ENCODE assay signal across 30 cellular contexts in the genomic region with DNA sequence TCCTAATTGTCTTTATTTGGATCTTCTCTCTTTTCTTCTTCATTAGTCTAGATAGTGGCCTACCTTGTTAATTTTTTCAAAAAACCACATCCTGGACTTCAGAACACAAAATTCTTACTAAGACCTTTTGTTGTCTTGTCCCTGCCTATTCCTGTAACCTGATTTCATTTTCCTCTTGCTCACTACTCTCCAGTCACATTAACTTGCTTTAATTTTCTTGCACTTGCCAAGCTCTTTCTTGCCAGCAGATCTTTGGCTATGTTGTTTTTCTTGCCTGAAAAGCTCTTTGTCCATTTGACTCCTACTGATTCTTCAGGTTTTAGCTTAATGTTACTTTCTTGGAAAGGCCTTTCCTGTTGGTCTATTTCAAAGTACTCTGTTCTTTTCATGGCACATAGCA.
"Had no signal": no experiment of that assay in that cellular context is flagged by ENCODE, and none has a peak within 500 bp of the region (broad histone marks: within the 10 kb centered on the region; RNA-seq: fewer than 3 reads in every experiment).

No MANE protein-coding gene starts in this region.

- H3K4me1 ChIP-seq: right lobe of liver, stomach, upper lobe of right lung had no signal

- ATAC-seq: left colon; left lung; natural killer cell; right lobe of liver; stimulated activated naive B cell treated with anti-CD40 and anti-IgM and Interleukin-4, amounts not matched to agents 10 μg/mL and 1 μg/mL and 100 μg/mL, for 72 hours; stimulated activated naive CD8-positive, alpha-beta T cell treated with anti-CD3 and anti-CD28 coated beads, Interleukin-15, Interleukin-2, amounts not matched to agents 100 U/mL and 50 U/mL, for 24 hours; upper lobe of right lung had no signal

- H3K9me3 Mint-ChIP-seq: natural killer cell, neural progenitor cell had no signal

- H3K27ac Mint-ChIP-seq: immature natural killer cell; naive B cell; natural killer cell; nephron progenitor cell; neural progenitor cell; progenitor cell of endocrine pancreas; stimulated activated naive B cell treated with anti-CD40 and anti-IgM and Interleukin-4, amounts not matched to agents 10 μg/mL and 1 μg/mL and 100 μg/mL, for 72 hours had no signal

- H3K36me3 ChIP-seq: heart left ventricle, left lung, neural progenitor cell, neutrophil, ovary, right atrium auricular region, right lobe of liver, stomach, thoracic aorta, tibial artery, upper lobe of right lung had no signal

- DNase-seq: heart left ventricle; hypothalamus; immature natural killer cell; kidney; left colon; left lung; mesenchymal stem cell; naive B cell; natural killer cell; nephron progenitor cell; occipital lobe; ovary; right lobe of liver; stimulated activated CD4-positive, alpha-beta T cell treated with anti-CD3 and anti-CD28 coated beads, Interleukin-12 subunit alpha, Interleukin-12 subunit beta, amount 100 ng/mL, for 4 hours; stimulated activated CD4-positive, alpha-beta T cell treated with anti-CD3 and anti-CD28 coated beads, Interleukin-15, amount 100 ng/mL, for 24 hours; stimulated activated CD4-positive, alpha-beta T cell treated with anti-CD3 and anti-CD28 coated beads, Interleukin-2, amount 100 ng/mL, for 24 hours; stimulated activated CD4-positive, alpha-beta T cell treated with anti-CD3 and anti-CD28 coated beads, Interleukin-4, amount 100 ng/mL, for 1 hour; stimulated activated naive B cell treated with anti-CD40 and anti-IgM and Interleukin-4, amounts not matched to agents 10 μg/mL and 1 μg/mL and 100 μg/mL, for 72 hours; stimulated activated naive CD8-positive, alpha-beta T cell treated with anti-CD3 and anti-CD28 coated beads, Interleukin-15, Interleukin-2, amounts not matched to agents 100 U/mL and 50 U/mL, for 24 hours; stomach; tibial artery; trophoblast cell; upper lobe of right lung had no signal

- H3K4me2 ChIP-seq: neural progenitor cell had no signal

- H3K4me3 ChIP-seq: heart left ventricle, left lung, lung, neural progenitor cell, ovary, right atrium auricular region, right lobe of liver, skin epidermis, stomach, thoracic aorta, tibial artery, upper lobe of right lung had no signal

- H3K36me3 Mint-ChIP-seq: naive B cell; natural killer cell; neural progenitor cell; stimulated activated naive B cell treated with anti-CD40 and anti-IgM and Interleukin-4, amounts not matched to agents 10 μg/mL and 1 μg/mL and 100 μg/mL, for 72 hours had no signal

- H2AFZ ChIP-seq: neural progenitor cell had no signal

- H3K27ac ChIP-seq: heart left ventricle, left lung, neural progenitor cell, neutrophil, ovary, right atrium auricular region, right lobe of liver, stomach, thoracic aorta, upper lobe of right lung had no signal

- H3K4me3 Mint-ChIP-seq: immature natural killer cell; naive B cell; natural killer cell; nephron progenitor cell; neural progenitor cell; stimulated activated naive B cell treated with anti-CD40 and anti-IgM and Interleukin-4, amounts not matched to agents 10 μg/mL and 1 μg/mL and 100 μg/mL, for 72 hours had no signal

- H3K9me3 ChIP-seq: heart left ventricle, left lung, neutrophil, ovary, right atrium auricular region, right lobe of liver, stomach, thoracic aorta, tibial artery, upper lobe of right lung had no signal

- H3K27me3 Mint-ChIP-seq: naive B cell had no signal

- H3K4me1 Mint-ChIP-seq: immature natural killer cell; naive B cell; natural killer cell; stimulated activated naive B cell treated with anti-CD40 and anti-IgM and Interleukin-4, amounts not matched to agents 10 μg/mL and 1 μg/mL and 100 μg/mL, for 72 hours had no signal

- H3K9ac ChIP-seq: neural progenitor cell had no signal

- H3K27me3 ChIP-seq: heart left ventricle, left lung, neural progenitor cell, neutrophil, ovary, right atrium auricular region, right lobe of liver, stomach, tibial artery, upper lobe of right lung had no signal
